1 cellular context compared by ENCODE assay signal in the genomic region with DNA sequence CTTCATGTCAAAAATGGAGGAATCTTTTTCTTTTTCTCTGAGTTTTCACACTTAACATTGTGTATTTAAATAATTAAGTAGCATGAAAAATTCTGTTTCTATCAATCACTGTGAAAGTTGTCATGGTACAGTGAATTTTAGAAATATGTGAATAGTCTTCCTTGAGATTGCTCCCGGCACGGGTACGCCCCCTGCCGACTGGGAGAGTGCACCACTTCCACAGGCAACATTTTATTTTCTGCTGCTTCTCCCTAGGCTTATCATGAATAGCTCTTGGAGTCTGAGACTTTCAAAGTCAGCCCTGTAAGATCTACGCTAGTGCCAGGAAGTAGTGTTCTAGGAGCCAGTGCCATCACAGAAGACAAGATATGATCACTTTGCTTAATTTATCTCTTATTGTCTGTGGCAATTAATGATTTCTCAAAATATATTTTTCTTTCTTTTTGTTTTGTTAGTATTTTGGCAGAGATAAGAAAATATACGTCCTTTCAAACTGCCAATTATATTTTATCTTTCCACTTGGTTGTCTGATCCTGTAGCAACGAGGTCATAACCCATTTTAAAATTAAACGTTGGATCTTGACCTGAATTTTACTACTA.
TF ChIP-seq lines count a peak whose summit lies in the region.

No MANE protein-coding gene starts in this region.

TF ChIP-seq in K562, 482 proteins besides CTCF, POLR2A, EP300 and RAD21 (continued from another document):
- TF ChIP-seq, protein P1, sequence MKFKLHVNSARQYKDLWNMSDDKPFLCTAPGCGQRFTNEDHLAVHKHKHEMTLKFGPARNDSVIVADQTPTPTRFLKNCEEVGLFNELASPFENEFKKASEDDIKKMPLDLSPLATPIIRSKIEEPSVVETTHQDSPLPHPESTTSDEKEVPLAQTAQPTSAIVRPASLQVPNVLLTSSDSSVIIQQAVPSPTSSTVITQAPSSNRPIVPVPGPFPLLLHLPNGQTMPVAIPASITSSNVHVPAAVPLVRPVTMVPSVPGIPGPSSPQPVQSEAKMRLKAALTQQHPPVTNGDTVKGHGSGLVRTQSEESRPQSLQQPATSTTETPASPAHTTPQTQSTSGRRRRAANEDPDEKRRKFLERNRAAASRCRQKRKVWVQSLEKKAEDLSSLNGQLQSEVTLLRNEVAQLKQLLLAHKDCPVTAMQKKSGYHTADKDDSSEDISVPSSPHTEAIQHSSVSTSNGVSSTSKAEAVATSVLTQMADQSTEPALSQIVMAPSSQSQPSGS (CRISPR knock-in tag; IDR thresholded peaks at IDR 0.05): no peak
- no peak for TF ChIP-seq DMBX1 (CRISPR knock-in tag; IDR thresholded peaks at IDR 0.05; ENCODE audit: borderline replicate concordance)
- TF ChIP-seq MYNN (IDR thresholded peaks at IDR 0.05): no peak
- TF ChIP-seq MYNN (CRISPR knock-in tag; IDR thresholded peaks at IDR 0.05): no peak
- TF ChIP-seq SLC30A9 (CRISPR knock-in tag; IDR thresholded peaks at IDR 0.05): no peak
- no peak for TF ChIP-seq KDM5B (IDR thresholded peaks at IDR 0.05; ENCODE audit: insufficient replicate concordance, low read depth, low read length)
- TF ChIP-seq FIP1L1 (IDR thresholded peaks at IDR 0.05; ENCODE audit: low read depth, low read length, poor library complexity, severe bottlenecking): no peak
- TF ChIP-seq, protein P2, sequence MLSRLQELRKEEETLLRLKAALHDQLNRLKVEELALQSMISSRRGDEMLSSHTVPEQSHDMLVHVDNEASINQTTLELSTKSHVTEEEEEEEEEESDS (CRISPR knock-in tag; IDR thresholded peaks at IDR 0.05): no peak
- no peak for TF ChIP-seq PHF20 (IDR thresholded peaks at IDR 0.05; ENCODE audit: partially characterized antibody)
- TF ChIP-seq KDM4B (IDR thresholded peaks at IDR 0.05; ENCODE audit: borderline replicate concordance in 2 of 2, low read depth in 1 of 2): no peak
